12 cellular contexts compared by ENCODE assay signal in the genomic region with DNA sequence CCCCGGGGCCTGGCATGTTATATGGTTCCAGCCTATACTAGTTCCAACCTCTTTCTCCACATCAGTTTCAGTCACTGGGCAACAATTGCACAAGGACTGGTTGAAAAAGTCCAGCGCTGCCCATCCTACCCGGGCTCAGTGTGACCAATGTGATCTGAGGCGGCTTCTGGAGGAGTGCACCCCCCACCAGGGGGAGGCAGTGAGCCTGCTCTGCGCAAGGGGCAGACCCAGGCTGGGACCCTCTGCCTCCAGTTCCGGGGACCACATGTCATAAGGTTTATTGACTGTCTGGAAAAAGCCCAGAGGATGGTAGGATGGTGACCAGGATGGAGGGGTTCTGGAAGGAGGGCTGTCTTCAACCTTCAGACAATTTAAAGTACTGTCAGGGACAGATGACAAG. TPM values are rescaled to one million over a fixed set of nuclear protein-coding genes. Genes with fewer than 3 reads are reported as not detected.
A peak's percentile ranks its signal among the peaks of the same experiment; 100 is the strongest.
DNase-seq lines count a peak whose midpoint lies in the region; ATAC-seq and TF ChIP-seq lines count a peak whose summit lies in the region.
"Had no signal": no experiment of that assay in that cellular context is flagged by ENCODE, and none has a peak within 500 bp of the region (broad histone marks: within the 10 kb centered on the region; RNA-seq: fewer than 3 reads in every experiment).

No MANE protein-coding gene starts in this region.

- H3K4me1 ChIP-seq in Loucy (ENCODE audit: insufficient read depth, low read length, poor library complexity, severe bottlenecking) (peaks cover 9% of the 10 kb centered on the region), smooth muscle cell (ENCODE audit: low read depth) (peaks cover 5% of the 10 kb centered on the region)

- H3K9ac ChIP-seq in Loucy (ENCODE audit: low read depth, low read length, poor library complexity, severe bottlenecking): no peak overlapping the region
- no peak overlapping the region for H3K9ac ChIP-seq in smooth muscle cell (ENCODE audit: low read depth)

- H3K27me3 ChIP-seq in Loucy (ENCODE audit: insufficient read depth, low read length, poor library complexity, severe bottlenecking): no peaks in the 10 kb centered on the region
- no peaks in the 10 kb centered on the region for H3K27me3 ChIP-seq in smooth muscle cell (ENCODE audit: low read depth)

- H3K27me3 Mint-ChIP-seq in activated CD8-positive, alpha-beta T cell treated with anti-CD3 and anti-CD28 coated beads for 36 hours: peaks cover 9% of the 10 kb centered on the region
- peaks cover 9% of the 10 kb centered on the region for H3K27me3 Mint-ChIP-seq in activated CD8-positive, alpha-beta T cell treated with anti-CD3 and anti-CD28 coated beads, Interleukin-2, amount 10 ng/mL, durations not matched to agents 7 days and 5 days (ENCODE audit: low read depth)
- H3K27me3 Mint-ChIP-seq in chondrocyte (ENCODE audit: low read depth): no peaks in the 10 kb centered on the region

- DNase-seq in activated CD8-positive, alpha-beta T cell treated with anti-CD3 and anti-CD28 coated beads for 36 hours: peak; percentile 24
- no peak for DNase-seq in activated CD8-positive, alpha-beta T cell treated with anti-CD3 and anti-CD28 coated beads, Interleukin-2, amount 10 ng/mL, durations not matched to agents 7 days and 5 days
- DNase-seq in chondrocyte (ENCODE audit: low spot score) (no peak), smooth muscle cell (lab: John Stamatoyannopoulos, UW; ENCODE audit: unreplicated experiment) (no peak), NCI-H2029 (lab: John Stamatoyannopoulos, UW) (no peak), cerebellum (ENCODE audit: low spot score) (no peak), NCI-H2196 treated with DMSO at 0.1 percent for 48 hours (lab: John Stamatoyannopoulos, UW; ENCODE audit: unreplicated experiment) (no peak)
- DNase-seq: AML-193 had no signal

- H3K36me3 ChIP-seq in Loucy (ENCODE audit: insufficient read depth, low read length) (no peaks in the 10 kb centered on the region), smooth muscle cell (ENCODE audit: low read depth) (no peaks in the 10 kb centered on the region)

- no peaks in the 10 kb centered on the region for H3K36me3 Mint-ChIP-seq in activated CD8-positive, alpha-beta T cell treated with anti-CD3 and anti-CD28 coated beads for 36 hours (ENCODE audit: low read depth)
- no peaks in the 10 kb centered on the region for H3K36me3 Mint-ChIP-seq in activated CD8-positive, alpha-beta T cell treated with anti-CD3 and anti-CD28 coated beads, Interleukin-2, amount 10 ng/mL, durations not matched to agents 7 days and 5 days (ENCODE audit: low read depth)
- H3K36me3 Mint-ChIP-seq in chondrocyte (ENCODE audit: low read depth): no peaks in the 10 kb centered on the region
- H3K36me3 Mint-ChIP-seq: activated naive CD4-positive, alpha-beta T cell treated with anti-CD3 and anti-CD28 coated beads, Interleukin-2, amount 50 U/mL, for 72 hours; natural killer cell treated with Interleukin-12 subunit alpha and Interleukin-12 subunit beta and Interleukin-15 and Interleukin-18, amount 100 ng/mL, for 72 hours had no signal

- no peaks in the 10 kb centered on the region for H3K9me3 Mint-ChIP-seq in activated CD8-positive, alpha-beta T cell treated with anti-CD3 and anti-CD28 coated beads for 36 hours
- H3K9me3 Mint-ChIP-seq in activated CD8-positive, alpha-beta T cell treated with anti-CD3 and anti-CD28 coated beads, Interleukin-2, amount 10 ng/mL, durations not matched to agents 7 days and 5 days (ENCODE audit: insufficient read depth): no peaks in the 10 kb centered on the region
- H3K9me3 Mint-ChIP-seq in chondrocyte (ENCODE audit: low read depth): no peaks in the 10 kb centered on the region
- H3K9me3 Mint-ChIP-seq: activated naive CD4-positive, alpha-beta T cell treated with anti-CD3 and anti-CD28 coated beads, Interleukin-2, amount 50 U/mL, for 72 hours; natural killer cell treated with Interleukin-12 subunit alpha and Interleukin-12 subunit beta and Interleukin-15 and Interleukin-18, amount 100 ng/mL, for 72 hours had no signal

- TF ChIP-seq CTCF in activated CD8-positive, alpha-beta T cell treated with anti-CD3 and anti-CD28 coated beads for 36 hours (IDR thresholded peaks at IDR 0.05): peak; percentile 63
- TF ChIP-seq CTCF in Loucy (conservative IDR thresholded peaks at IDR 0.05; ENCODE audit: low read length) (peak; percentile 75), chondrocyte (IDR thresholded peaks at IDR 0.05) (peak; percentile 64), smooth muscle cell (IDR thresholded peaks at IDR 0.05; ENCODE audit: borderline replicate concordance, insufficient read depth, poor library complexity, severe bottlenecking) (peak; percentile 30)

- POLR2A ChIA-PET in activated CD8-positive, alpha-beta T cell treated with anti-CD3 and anti-CD28 coated beads for 36 hours (lab: Charles Lee): interaction anchor here (1.0 kb wide), 1 partner anchor 75 kb away, joined by 3 read pairs; no protein-coding TSS in a partner anchor
- POLR2A ChIA-PET in activated CD8-positive, alpha-beta T cell treated with anti-CD3 and anti-CD28 coated beads, Interleukin-2, amount 10 ng/mL, durations not matched to agents 7 days and 5 days (lab: Charles Lee): no interaction called here

- ATAC-seq in activated CD8-positive, alpha-beta T cell treated with anti-CD3 and anti-CD28 coated beads for 36 hours: no peak
- no peak for ATAC-seq in activated CD8-positive, alpha-beta T cell treated with anti-CD3 and anti-CD28 coated beads, Interleukin-2, amount 10 ng/mL, durations not matched to agents 7 days and 5 days

- no peak overlapping the region for H3K27ac ChIP-seq in smooth muscle cell (ENCODE audit: low read depth)

- H3K4me3 ChIP-seq in Loucy (ENCODE audit: low read length, poor library complexity, severe bottlenecking): no peak overlapping the region
- H3K4me3 ChIP-seq in smooth muscle cell: no peak overlapping the region

- H2AFZ ChIP-seq in Loucy (ENCODE audit: low read length) (no peak overlapping the region), smooth muscle cell (ENCODE audit: low read depth) (no peak overlapping the region)

- CTCF ChIA-PET in activated CD8-positive, alpha-beta T cell treated with anti-CD3 and anti-CD28 coated beads for 36 hours (lab: Charles Lee): interaction anchor here (0.7 to 1.5 kb wide), 2 partner anchors 21 to 371 kb away, joined by 3 to 7 read pairs; no protein-coding TSS in a partner anchor
- CTCF ChIA-PET in activated CD8-positive, alpha-beta T cell treated with anti-CD3 and anti-CD28 coated beads, Interleukin-2, amount 10 ng/mL, durations not matched to agents 7 days and 5 days (lab: Charles Lee): interaction anchor here (0.7 to 1.2 kb wide), 4 partner anchors 16 to 393 kb away, joined by 3 to 4 read pairs (median 3); no protein-coding TSS in a partner anchor

- H3K79me2 ChIP-seq in Loucy (ENCODE audit: insufficient read depth, low read length): no peaks in the 10 kb centered on the region
- no peaks in the 10 kb centered on the region for H3K79me2 ChIP-seq in smooth muscle cell (ENCODE audit: low read depth)

- H4K20me1 ChIP-seq in Loucy (ENCODE audit: insufficient read depth, low read length, poor library complexity, severe bottlenecking): no peaks in the 10 kb centered on the region
- no peaks in the 10 kb centered on the region for H4K20me1 ChIP-seq in smooth muscle cell (ENCODE audit: low read depth)

- no peak overlapping the region for H3K4me2 ChIP-seq in Loucy (ENCODE audit: low read depth, low read length, poor library complexity, severe bottlenecking)
- H3K4me2 ChIP-seq in smooth muscle cell: no peak overlapping the region

- no peak overlapping the region for H3K4me3 Mint-ChIP-seq in activated CD8-positive, alpha-beta T cell treated with anti-CD3 and anti-CD28 coated beads for 36 hours
- no peak overlapping the region for H3K4me3 Mint-ChIP-seq in activated CD8-positive, alpha-beta T cell treated with anti-CD3 and anti-CD28 coated beads, Interleukin-2, amount 10 ng/mL, durations not matched to agents 7 days and 5 days
- no peak overlapping the region for H3K4me3 Mint-ChIP-seq in chondrocyte (ENCODE audit: unreplicated experiment)
- H3K4me3 Mint-ChIP-seq: natural killer cell treated with Interleukin-12 subunit alpha and Interleukin-12 subunit beta and Interleukin-15 and Interleukin-18, amount 100 ng/mL, for 72 hours had no signal

- 68% methylated on average over 6 of the region's 6 CpGs for WGBS in smooth muscle cell (ENCODE audit: low lambda C conversion rate)

- no peak overlapping the region for H3K27ac Mint-ChIP-seq in activated CD8-positive, alpha-beta T cell treated with anti-CD3 and anti-CD28 coated beads for 36 hours
- no peak overlapping the region for H3K27ac Mint-ChIP-seq in activated CD8-positive, alpha-beta T cell treated with anti-CD3 and anti-CD28 coated beads, Interleukin-2, amount 10 ng/mL, durations not matched to agents 7 days and 5 days
- no peak overlapping the region for H3K27ac Mint-ChIP-seq in chondrocyte (ENCODE audit: unreplicated experiment)
- H3K27ac Mint-ChIP-seq: activated naive CD4-positive, alpha-beta T cell treated with anti-CD3 and anti-CD28 coated beads, Interleukin-2, amount 50 U/mL, for 72 hours; natural killer cell treated with Interleukin-12 subunit alpha and Interleukin-12 subunit beta and Interleukin-15 and Interleukin-18, amount 100 ng/mL, for 72 hours had no signal

- H3F3A ChIP-seq in Loucy (ENCODE audit: low read depth) (no peaks in the 10 kb centered on the region), smooth muscle cell (ENCODE audit: low read depth) (no peaks in the 10 kb centered on the region)

- H3K9me3 ChIP-seq in Loucy (ENCODE audit: insufficient read depth, low read depth, low read length) (no peaks in the 10 kb centered on the region), smooth muscle cell (replicated peaks; ENCODE audit: low read depth) (no peaks in the 10 kb centered on the region)

- peaks cover 6% of the 10 kb centered on the region for H3K4me1 Mint-ChIP-seq in activated CD8-positive, alpha-beta T cell treated with anti-CD3 and anti-CD28 coated beads for 36 hours (ENCODE audit: low read depth)
- H3K4me1 Mint-ChIP-seq in activated CD8-positive, alpha-beta T cell treated with anti-CD3 and anti-CD28 coated beads, Interleukin-2, amount 10 ng/mL, durations not matched to agents 7 days and 5 days (ENCODE audit: low read depth): peaks cover 5% of the 10 kb centered on the region
- peaks cover 12% of the 10 kb centered on the region for H3K4me1 Mint-ChIP-seq in chondrocyte (ENCODE audit: low read depth)

- intact Hi-C loops in activated CD8-positive, alpha-beta T cell treated with anti-CD3 and anti-CD28 coated beads for 36 hours (cut with micrococcal nuclease): loop anchor here (5.0 kb wide), 1 partner anchor 373 kb away; no protein-coding TSS in a partner anchor

- no peaks in the 10 kb centered on the region for H3K9me2 ChIP-seq in Loucy (replicated peaks; ENCODE audit: low read depth, low read length)

RNA-seq across cellular contexts. Expression of a gene that starts 25.6 kb away (rescaled TPM):
- not detected for total RNA-seq in activated CD8-positive, alpha-beta T cell treated with anti-CD3 and anti-CD28 coated beads for 36 hours
- total RNA-seq in activated CD8-positive, alpha-beta T cell treated with anti-CD3 and anti-CD28 coated beads, Interleukin-2, amount 10 ng/mL, durations not matched to agents 7 days and 5 days: not detected
- total RNA-seq in chondrocyte: not detected in 3 replicates
- not detected in 2 replicates for total RNA-seq in smooth muscle cell
- 4.2 TPM in 1 of 2 replicates, not detected in the other for polyA plus RNA-seq in smooth muscle cell
- 0.54 TPM for total RNA-seq in cerebellum
- total RNA-seq: activated naive CD4-positive, alpha-beta T cell treated with anti-CD3 and anti-CD28 coated beads, Interleukin-2, amount 50 U/mL, for 72 hours; natural killer cell treated with Interleukin-12 subunit alpha and Interleukin-12 subunit beta and Interleukin-15 and Interleukin-18, amount 100 ng/mL, for 72 hours; SK-MEL-5 had no signal
